Comparison of ENCODE assay signal across 9 cellular contexts in the genomic region with DNA sequence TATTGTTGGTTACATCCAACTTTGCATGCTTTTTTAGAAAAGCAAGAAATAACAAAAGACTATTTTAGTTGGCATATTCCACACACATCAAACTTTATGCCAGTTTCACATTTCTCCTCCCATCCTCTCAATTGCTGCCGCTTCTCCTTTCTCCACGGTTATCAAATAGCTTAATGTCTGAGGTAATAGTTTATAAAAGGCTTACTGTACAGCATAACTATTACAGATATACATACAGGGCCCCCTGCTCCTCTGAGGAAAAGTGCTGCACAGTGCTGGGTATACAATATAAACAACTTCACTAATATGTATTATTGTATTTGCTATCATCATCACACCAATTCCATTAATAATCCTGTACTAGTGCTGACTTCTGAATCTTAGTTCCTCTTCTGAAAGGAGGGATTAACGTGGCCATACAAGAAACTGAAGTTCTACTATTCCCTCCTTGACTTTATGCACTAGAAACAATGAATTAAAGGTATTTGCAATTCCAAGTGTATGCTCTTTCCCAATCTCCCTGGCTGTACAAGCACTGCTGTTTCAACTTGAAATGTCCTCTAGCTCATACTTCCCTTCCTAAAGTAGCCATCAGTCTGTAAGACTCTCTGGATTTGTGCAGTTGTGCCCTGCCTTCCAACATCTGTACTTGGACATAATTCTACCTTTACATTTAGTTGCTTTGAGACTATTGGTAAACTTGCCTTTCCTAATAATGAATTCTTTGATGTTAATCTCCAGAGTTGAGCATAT. TPM values are rescaled to one million over a fixed set of nuclear protein-coding genes. Genes with fewer than 3 reads are reported as not detected.
DNase-seq lines count a peak whose midpoint lies in the region; ATAC-seq and TF ChIP-seq lines count a peak whose summit lies in the region.
"Had no signal": no experiment of that assay in that cellular context is flagged by ENCODE, and none has a peak within 500 bp of the region (broad histone marks: within the 10 kb centered on the region; RNA-seq: fewer than 3 reads in every experiment).

No MANE protein-coding gene starts in this region.

- ATAC-seq in left cardiac atrium (no peak), left lung (peak; percentile 13)
- ATAC-seq: activated T-cell treated with anti-CD3 and anti-CD28 coated beads, Interleukin-2, amount 50 U/mL, for 4 hours had no signal

- H3K36me3 ChIP-seq in left ventricle myocardium inferior (no peaks in the 10 kb centered on the region), left lung (no peaks in the 10 kb centered on the region), vagina (no peaks in the 10 kb centered on the region), H7 (replicated peaks; ENCODE audit: control insufficient read depth, insufficient read depth, low read length) (no peaks in the 10 kb centered on the region)

- DNase-seq in left ventricle myocardium inferior (no peak), left cardiac atrium (no peak), astrocyte of the cerebellum (ENCODE audit: low read depth) (no peak), left lung (no peak), vagina (ENCODE audit: extremely low spot score in 2 of 2) (no peak), H7 (no peak), GM03348 (ENCODE audit: low spot score) (no peak), GF-D8 (lab: John Stamatoyannopoulos, UW) (no peak)

- no peak for TF ChIP-seq POLR2A in vagina (IDR thresholded peaks at IDR 0.05)

- H3K4me1 ChIP-seq in left ventricle myocardium inferior (peaks cover 76% of the 10 kb centered on the region), left lung (peaks cover 13 to 75% of the 10 kb centered on the region in 2 donors), vagina (peaks cover 62% of the 10 kb centered on the region)

- H3K4me3 ChIP-seq in left ventricle myocardium inferior (peak overlapping the region; percentile 86), astrocyte of the cerebellum (ENCODE audit: low read depth, low read length) (peak overlapping the region; percentile 80), left lung (peak overlapping the region in 1 of 2 donors; percentile 72), vagina (peak overlapping the region; percentile 88 to 98), H7 (ENCODE audit: insufficient read depth, low read depth, low read length) (no peak overlapping the region)

- H3K27ac ChIP-seq in left ventricle myocardium inferior (replicated peaks) (peak overlapping the region; percentile 98), left lung (peak overlapping the region; percentile 99 to 100), vagina (peak overlapping the region; percentile 100)

- intact Hi-C loops in left ventricle myocardium inferior (cut with micrococcal nuclease) (no loop called here), left cardiac atrium (cut with DNase I) (no loop called here), left lung (cut with DNase I) (no loop called here), vagina (cut with DNase I) (no loop called here)

- H3K9me3 ChIP-seq in left ventricle myocardium inferior (replicated peaks), result no peaks in the 10 kb centered on the region
- no peaks in the 10 kb centered on the region for H3K9me3 ChIP-seq in left lung
- no peaks in the 10 kb centered on the region for H3K9me3 ChIP-seq in vagina

- in situ Hi-C loops in astrocyte of the cerebellum (cut with HindIII; ENCODE audit: low sequenced_read_pairs), result no loop called here

- TF ChIP-seq CTCF in left ventricle myocardium inferior (IDR thresholded peaks at IDR 0.05; ENCODE audit: borderline replicate concordance), result no peak
- TF ChIP-seq CTCF in astrocyte of the cerebellum (IDR thresholded peaks at IDR 0.05; ENCODE audit: low read depth, low read length, missing control alignments), result no peak
- no peak for TF ChIP-seq CTCF in left lung (IDR thresholded peaks at IDR 0.05)
- TF ChIP-seq CTCF in vagina (IDR thresholded peaks at IDR 0.05), result no peak

- H3K27me3 ChIP-seq in left ventricle myocardium inferior (ENCODE audit: low read depth) (no peaks in the 10 kb centered on the region), left lung (no peaks in the 10 kb centered on the region), vagina (no peaks in the 10 kb centered on the region), H7 (ENCODE audit: control insufficient read depth, insufficient read depth, low read length) (no peaks in the 10 kb centered on the region)

RNA-seq across cellular contexts. Expression of a gene that starts 2.5 kb away (rescaled TPM):
- 344 TPM for total RNA-seq in left ventricle myocardium inferior
- total RNA-seq in left cardiac atrium, result 100 to 1,000 TPM; 255 to 307 TPM
- 100 to 1,000 TPM; 257 to 265 TPM for total RNA-seq in left lung
- total RNA-seq in vagina, result 206 TPM
- total RNA-seq in H7 (2014; rRNA removed; shearing (Covaris generic)), result 149 and 177 TPM in 2 replicates
